11 cellular contexts compared by ENCODE assay signal in the genomic region with DNA sequence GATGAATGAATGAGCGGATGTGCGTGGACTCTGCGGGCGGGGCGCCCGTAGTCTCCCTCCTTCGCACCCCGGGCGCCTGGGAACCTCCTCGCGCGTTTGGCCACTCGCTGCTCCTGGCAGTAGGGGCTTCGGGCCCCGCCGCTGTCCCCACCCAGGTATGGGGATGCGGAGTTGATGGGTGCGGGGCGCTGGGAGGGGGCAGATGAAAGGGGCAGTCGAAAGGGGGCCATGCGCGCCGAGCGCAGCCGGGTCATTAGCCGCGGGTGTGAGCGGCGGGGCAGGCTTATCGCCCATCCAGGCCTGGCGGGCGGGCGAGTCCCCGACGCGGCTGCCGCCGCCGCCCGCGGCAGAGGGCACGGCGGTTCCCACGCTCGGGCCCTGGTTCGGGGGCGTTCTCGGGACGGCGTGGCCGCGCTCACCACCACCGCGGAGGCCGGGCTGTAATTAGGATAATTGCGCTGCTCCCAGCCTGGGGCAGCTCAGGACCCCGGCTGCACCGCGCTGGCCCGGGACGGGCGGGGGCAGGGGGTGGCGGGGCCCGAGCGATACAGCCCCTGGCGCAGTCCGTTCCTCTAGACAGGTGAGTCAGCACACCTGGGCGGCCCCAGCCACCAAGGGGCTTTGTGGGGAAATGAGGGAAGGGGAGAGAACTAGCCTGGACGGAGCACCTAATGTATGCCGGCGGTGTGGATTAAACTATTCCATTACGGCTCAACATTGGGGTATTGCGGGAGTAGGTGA. TPM values are rescaled to one million over a fixed set of nuclear protein-coding genes. Genes with fewer than 3 reads are reported as not detected.
DNase-seq lines count a peak whose midpoint lies in the region; ATAC-seq and TF ChIP-seq lines count a peak whose summit lies in the region.
"Had no signal": no experiment of that assay in that cellular context is flagged by ENCODE, and none has a peak within 500 bp of the region (broad histone marks: within the 10 kb centered on the region; RNA-seq: fewer than 3 reads in every experiment).

No MANE protein-coding gene starts in this region.

- H3K4me1 Mint-ChIP-seq in CD8-positive, alpha-beta T cell (ENCODE audit: low read depth), result peaks cover 4% of the 10 kb centered on the region
- peaks cover 3 to 13% (median 6%) of the 10 kb centered on the region in 3 donors for H3K4me1 Mint-ChIP-seq in T-cell
- peaks cover 5% of the 10 kb centered on the region for H3K4me1 Mint-ChIP-seq in neural progenitor cell

- no peak overlapping the region for H3K27ac ChIP-seq in CD8-positive, alpha-beta T cell (ENCODE audit: low read depth, low read length)
- H3K27ac ChIP-seq in foreskin keratinocyte, result peak overlapping the region; percentile 17
- no peak overlapping the region for H3K27ac ChIP-seq in neural progenitor cell

- H3K27me3 ChIP-seq in CD8-positive, alpha-beta T cell (ENCODE audit: insufficient read depth, low read length), result no peaks in the 10 kb centered on the region
- H3K27me3 ChIP-seq in foreskin keratinocyte (no peaks in the 10 kb centered on the region), neural progenitor cell (peaks cover 20% of the 10 kb centered on the region)

- POLR2A ChIA-PET in CD8-positive, alpha-beta T cell (lab: Charles Lee), result no interaction called here
- POLR2A ChIA-PET in T-cell (lab: Charles Lee), result no interaction called here

- no peak overlapping the region for H2AFZ ChIP-seq in neural progenitor cell (replicated peaks)

- ATAC-seq in CD8-positive, alpha-beta T cell, result no peak
- ATAC-seq in T-cell (replicated peaks in 1 of 4) (peak in 2 of 4 experiments; percentile 13 to 16), foreskin keratinocyte (peak; percentile 3), GM18907 (IDR thresholded peaks at IDR 0.05; ENCODE audit: unreplicated experiment) (no peak), GM21515 (IDR thresholded peaks at IDR 0.05; ENCODE audit: unreplicated experiment) (no peak), HG02623 (IDR thresholded peaks at IDR 0.05; ENCODE audit: unreplicated experiment) (no peak), HG03432 (IDR thresholded peaks at IDR 0.05; ENCODE audit: unreplicated experiment) (no peak)

- no peak overlapping the region for H3K9ac ChIP-seq in neural progenitor cell

- H3K9me3 ChIP-seq in CD8-positive, alpha-beta T cell (ENCODE audit: low read length), result no peaks in the 10 kb centered on the region
- no peaks in the 10 kb centered on the region for H3K9me3 ChIP-seq in neural progenitor cell (ENCODE audit: low read depth)

- H3K9me3 Mint-ChIP-seq in CD8-positive, alpha-beta T cell, result no peaks in the 10 kb centered on the region
- H3K9me3 Mint-ChIP-seq in T-cell (no peaks in the 10 kb centered on the region), neural progenitor cell (no peaks in the 10 kb centered on the region)

- no peaks in the 10 kb centered on the region for H3K36me3 ChIP-seq in CD8-positive, alpha-beta T cell (ENCODE audit: insufficient read depth, low read length)
- no peaks in the 10 kb centered on the region for H3K36me3 ChIP-seq in neural progenitor cell

- H3K4me2 ChIP-seq in neural progenitor cell, result peak overlapping the region; percentile 42

- no peak for DNase-seq in CD8-positive, alpha-beta T cell
- DNase-seq in T-cell, result no peak
- DNase-seq in foreskin keratinocyte, result no peak
- DNase-seq in neural progenitor cell (ENCODE audit: low spot score), result no peak
- DNase-seq: DMS 273 treated with DMSO at 0.1 percent for 48 hours; effector CD8-positive, alpha-beta T cell; T1000 had no signal

- no peak overlapping the region for H3K27ac Mint-ChIP-seq in CD8-positive, alpha-beta T cell
- no peak overlapping the region for H3K27ac Mint-ChIP-seq in T-cell
- H3K27ac Mint-ChIP-seq in neural progenitor cell, result no peak overlapping the region

- peaks cover 4% of the 10 kb centered on the region for H3K4me1 ChIP-seq in CD8-positive, alpha-beta T cell (ENCODE audit: insufficient read depth, low read length)
- peaks cover 35% of the 10 kb centered on the region for H3K4me1 ChIP-seq in foreskin keratinocyte
- H3K4me1 ChIP-seq in neural progenitor cell, result peaks cover 11% of the 10 kb centered on the region

- intact Hi-C loops in CD8-positive, alpha-beta T cell (cut with DNase I, micrococcal nuclease), result no loop called here

- H3K4me3 ChIP-seq in CD8-positive, alpha-beta T cell (ENCODE audit: low read depth, low read length), result no peak overlapping the region
- peak overlapping the region; percentile 24 for H3K4me3 ChIP-seq in neural progenitor cell

- CTCF ChIA-PET in CD8-positive, alpha-beta T cell (lab: Charles Lee), result no interaction called here
- CTCF ChIA-PET in T-cell (lab: Charles Lee), result no interaction called here

- H3K27me3 Mint-ChIP-seq in CD8-positive, alpha-beta T cell (ENCODE audit: low read depth), result peaks cover 49% of the 10 kb centered on the region
- H3K27me3 Mint-ChIP-seq in T-cell, result peaks cover 51 to 54% of the 10 kb centered on the region in 2 donors
- peaks cover 7% of the 10 kb centered on the region for H3K27me3 Mint-ChIP-seq in neural progenitor cell (ENCODE audit: insufficient read depth, low read depth)

- no peaks in the 10 kb centered on the region for H4K20me1 ChIP-seq in neural progenitor cell (ENCODE audit: low read depth)

- H3K79me2 ChIP-seq in neural progenitor cell (ENCODE audit: low read depth), result no peaks in the 10 kb centered on the region

- H3K4me3 Mint-ChIP-seq in CD8-positive, alpha-beta T cell, result peak overlapping the region; percentile 40
- peak overlapping the region in 2 of 3 donors; percentile 19 to 60 for H3K4me3 Mint-ChIP-seq in T-cell
- H3K4me3 Mint-ChIP-seq in neural progenitor cell, result no peak overlapping the region

- TF ChIP-seq CTCF in CD8-positive, alpha-beta T cell (IDR thresholded peaks at IDR 0.05), result no peak
- no peak for TF ChIP-seq CTCF in foreskin keratinocyte (conservative IDR thresholded peaks at IDR 0.05)
- no peak for TF ChIP-seq CTCF in neural progenitor cell (IDR thresholded peaks at IDR 0.05)

- no peaks in the 10 kb centered on the region for H3K36me3 Mint-ChIP-seq in CD8-positive, alpha-beta T cell
- H3K36me3 Mint-ChIP-seq in T-cell (no peaks in the 10 kb centered on the region), neural progenitor cell (no peaks in the 10 kb centered on the region)

- no peaks in the 10 kb centered on the region for H3F3A ChIP-seq in neural progenitor cell (ENCODE audit: low read depth)

RNA-seq across cellular contexts. Expression of a gene that starts 22.1 kb away (rescaled TPM):
- 10 to 100 TPM; 31.4 to 34.2 TPM for total RNA-seq in CD8-positive, alpha-beta T cell
- 10 to 100 TPM; 23.4 to 37.0 (median 28.4) TPM for total RNA-seq in T-cell
- 92.2 and 130 TPM in 2 replicates for total RNA-seq in foreskin keratinocyte
- 149 and 243 TPM in 2 replicates for polyA plus RNA-seq in foreskin keratinocyte
- 0.77 and 12.8 TPM in 2 replicates for total RNA-seq in neural progenitor cell (ENCODE audit: low replicate concordance)
